ENCODE assay signal across 28 cellular contexts in the genomic region with DNA sequence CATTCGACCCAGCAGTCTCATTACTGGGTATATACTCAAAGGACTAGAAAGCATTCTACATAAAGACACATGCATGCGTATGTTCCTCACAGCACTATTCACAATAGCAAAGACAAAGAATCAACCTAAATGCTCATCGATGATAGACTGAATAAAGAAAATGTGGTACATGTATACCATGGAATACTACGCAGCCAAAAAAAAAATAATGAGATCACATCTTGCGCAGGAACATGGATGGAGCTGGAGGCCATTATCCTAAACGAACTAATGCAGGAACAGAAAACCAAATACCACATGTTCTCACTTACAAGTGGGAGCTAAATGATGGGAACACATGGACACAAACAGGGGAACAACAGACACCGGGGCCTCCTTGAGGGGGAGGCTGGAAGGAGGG.
"Had no signal": no experiment of that assay in that cellular context is flagged by ENCODE, and none has a peak within 500 bp of the region (broad histone marks: within the 10 kb centered on the region; RNA-seq: fewer than 3 reads in every experiment).

No MANE protein-coding gene starts in this region.

- DNase-seq: stimulated activated CD4-positive, alpha-beta T cell treated with anti-CD3 and anti-CD28 coated beads, Interleukin-2, amount 100 ng/mL, for 48 hours; stimulated activated CD4-positive, alpha-beta T cell treated with anti-CD3 and anti-CD28 coated beads, Interleukin-4, amount 100 ng/mL, for 1 hour; stimulated activated CD4-positive, alpha-beta T cell treated with anti-CD3 and anti-CD28 coated beads, Interleukin-4, amount 100 ng/mL, for 24 hours; stimulated activated CD4-positive, alpha-beta T cell treated with anti-CD3 and anti-CD28 coated beads, Interleukin-4, amount 100 ng/mL, for 4 hours; stimulated activated CD8-positive, alpha-beta memory T cell treated with anti-CD3 and anti-CD28 coated beads, Interleukin-4, amount 100 ng/mL, for 48 hours; stimulated activated naive B cell treated with anti-CD40 and anti-IgM and Interleukin-4, amounts not matched to agents 10 μg/mL and 1 μg/mL and 100 μg/mL, for 72 hours; stimulated activated naive CD4-positive, alpha-beta T cell; stimulated activated naive CD4-positive, alpha-beta T cell treated with Interleukin-2 at 50 U/mL for 16 hours; stimulated activated naive CD8-positive, alpha-beta T cell treated with anti-CD3 and anti-CD28 coated beads, Interleukin-15, amount 100 ng/mL, for 72 hours; stimulated activated naive CD8-positive, alpha-beta T cell treated with anti-CD3 and anti-CD28 coated beads, Interleukin-15, Interleukin-2, amounts not matched to agents 100 U/mL and 50 U/mL, for 24 hours; stomach; substantia nigra; testis; thyroid gland; tibial artery; transverse colon; upper lobe of left lung; upper lobe of right lung; uterus had no signal

- FAIRE-seq: urothelium cell line had no signal

- H3K9me3 Mint-ChIP-seq: stimulated activated effector memory CD8-positive, alpha-beta T cell treated with anti-CD3 and anti-CD28 coated beads, Interleukin-12 subunit alpha, Interleukin-12 subunit beta, amount 100 ng/mL, for 72 hours; stimulated activated memory B cell treated with anti-CD40 and anti-IgM and Interleukin-4, amounts not matched to agents 10 μg/mL and 1 μg/mL and 100 μg/mL, for 72 hours; stimulated activated naive B cell treated with anti-CD40 and anti-IgM and Interleukin-4, amounts not matched to agents 10 μg/mL and 1 μg/mL and 100 μg/mL, for 72 hours; stimulated activated naive CD8-positive, alpha-beta T cell treated with anti-CD3 and anti-CD28 coated beads, Interleukin-15, amount 100 ng/mL, for 72 hours; stimulated activated naive CD8-positive, alpha-beta T cell treated with anti-CD3 and anti-CD28 coated beads, Interleukin-15, Interleukin-2, amounts not matched to agents 100 ng/mL and 50 ng/mL, for 24 hours; type B pancreatic cell had no signal

- H3K27me3 ChIP-seq: stomach, suprapubic skin, testis, thyroid gland, tibial artery, tibial nerve, transverse colon, upper lobe of left lung, upper lobe of right lung, uterus, vagina had no signal

- H3K4me3 ChIP-seq: stomach, suprapubic skin, testis, thoracic aorta, thyroid gland, tibial artery, tibial nerve, transverse colon, upper lobe of left lung, upper lobe of right lung, uterus, vagina had no signal

- H3K27me3 Mint-ChIP-seq: stimulated activated naive CD8-positive, alpha-beta T cell treated with anti-CD3 and anti-CD28 coated beads, Interleukin-15, amount 100 ng/mL, for 72 hours; stimulated activated naive CD8-positive, alpha-beta T cell treated with anti-CD3 and anti-CD28 coated beads, Interleukin-15, Interleukin-2, amounts not matched to agents 100 ng/mL and 50 ng/mL, for 24 hours; type B pancreatic cell had no signal

- H3K27ac ChIP-seq: stomach, suprapubic skin, testis, thoracic aorta, thyroid gland, tibial artery, tibial nerve, transverse colon, upper lobe of left lung, upper lobe of right lung, uterus, vagina had no signal

- H3K4me3 Mint-ChIP-seq: stimulated activated effector memory CD8-positive, alpha-beta T cell treated with anti-CD3 and anti-CD28 coated beads, Interleukin-12 subunit alpha, Interleukin-12 subunit beta, amount 100 ng/mL, for 72 hours; stimulated activated memory B cell treated with anti-CD40 and anti-IgM and Interleukin-4, amounts not matched to agents 10 μg/mL and 1 μg/mL and 100 μg/mL, for 72 hours; stimulated activated naive B cell treated with anti-CD40 and anti-IgM and Interleukin-4, amounts not matched to agents 10 μg/mL and 1 μg/mL and 100 μg/mL, for 72 hours; stimulated activated naive CD8-positive, alpha-beta T cell treated with anti-CD3 and anti-CD28 coated beads, Interleukin-15, amount 100 ng/mL, for 72 hours; stimulated activated naive CD8-positive, alpha-beta T cell treated with anti-CD3 and anti-CD28 coated beads, Interleukin-15, Interleukin-2, amounts not matched to agents 100 ng/mL and 50 ng/mL, for 24 hours; type B pancreatic cell had no signal

- H3K4me1 Mint-ChIP-seq: stimulated activated effector memory CD8-positive, alpha-beta T cell treated with anti-CD3 and anti-CD28 coated beads, Interleukin-12 subunit alpha, Interleukin-12 subunit beta, amount 100 ng/mL, for 72 hours; stimulated activated memory B cell treated with anti-CD40 and anti-IgM and Interleukin-4, amounts not matched to agents 10 μg/mL and 1 μg/mL and 100 μg/mL, for 72 hours; stimulated activated naive CD8-positive, alpha-beta T cell treated with anti-CD3 and anti-CD28 coated beads, Interleukin-15, amount 100 ng/mL, for 72 hours had no signal

- H3K27ac Mint-ChIP-seq: stimulated activated effector memory CD8-positive, alpha-beta T cell treated with anti-CD3 and anti-CD28 coated beads, Interleukin-12 subunit alpha, Interleukin-12 subunit beta, amount 100 ng/mL, for 72 hours; stimulated activated memory B cell treated with anti-CD40 and anti-IgM and Interleukin-4, amounts not matched to agents 10 μg/mL and 1 μg/mL and 100 μg/mL, for 72 hours; stimulated activated naive B cell treated with anti-CD40 and anti-IgM and Interleukin-4, amounts not matched to agents 10 μg/mL and 1 μg/mL and 100 μg/mL, for 72 hours; stimulated activated naive CD8-positive, alpha-beta T cell treated with anti-CD3 and anti-CD28 coated beads, Interleukin-15, amount 100 ng/mL, for 72 hours; stimulated activated naive CD8-positive, alpha-beta T cell treated with anti-CD3 and anti-CD28 coated beads, Interleukin-15, Interleukin-2, amounts not matched to agents 100 ng/mL and 50 ng/mL, for 24 hours had no signal

- H3K4me1 ChIP-seq: testis, tibial artery, tibial nerve, upper lobe of right lung, uterus, vagina had no signal

- ATAC-seq: stimulated activated effector memory CD8-positive, alpha-beta T cell treated with anti-CD3 and anti-CD28 coated beads, Interleukin-12 subunit alpha, Interleukin-12 subunit beta, amount 100 ng/mL, for 72 hours; stimulated activated memory B cell treated with anti-CD40 and anti-IgM and Interleukin-4, amounts not matched to agents 10 μg/mL and 1 μg/mL and 100 μg/mL, for 72 hours; stimulated activated naive B cell treated with anti-CD40 and anti-IgM and Interleukin-4, amounts not matched to agents 10 μg/mL and 1 μg/mL and 100 μg/mL, for 72 hours; stimulated activated naive CD8-positive, alpha-beta T cell treated with anti-CD3 and anti-CD28 coated beads, Interleukin-15, amount 100 ng/mL, for 72 hours; stimulated activated naive CD8-positive, alpha-beta T cell treated with anti-CD3 and anti-CD28 coated beads, Interleukin-15, Interleukin-2, amounts not matched to agents 100 U/mL and 50 U/mL, for 24 hours; upper lobe of right lung had no signal

- H3K9me3 ChIP-seq: stomach, suprapubic skin, testis, thoracic aorta, thyroid gland, tibial artery, tibial nerve, transverse colon, upper lobe of left lung, upper lobe of right lung, uterus, vagina had no signal

- H3K36me3 Mint-ChIP-seq: stimulated activated effector memory CD8-positive, alpha-beta T cell treated with anti-CD3 and anti-CD28 coated beads, Interleukin-12 subunit alpha, Interleukin-12 subunit beta, amount 100 ng/mL, for 72 hours; stimulated activated memory B cell treated with anti-CD40 and anti-IgM and Interleukin-4, amounts not matched to agents 10 μg/mL and 1 μg/mL and 100 μg/mL, for 72 hours; stimulated activated naive B cell treated with anti-CD40 and anti-IgM and Interleukin-4, amounts not matched to agents 10 μg/mL and 1 μg/mL and 100 μg/mL, for 72 hours; type B pancreatic cell had no signal

- H3K36me3 ChIP-seq: stomach, suprapubic skin, thoracic aorta, thyroid gland, tibial artery, tibial nerve, transverse colon, upper lobe of left lung, upper lobe of right lung, uterus, vagina had no signal
